ENCODE assay signal across 18 cellular contexts in genomic region chr4:148849581-148849980, GRCh38.
DNase-seq lines count a peak whose midpoint lies in the region; ATAC-seq, FAIRE-seq and TF ChIP-seq lines count a peak whose summit lies in the region.
"Had no signal": no experiment of that assay in that cellular context is flagged by ENCODE, and none has a peak within 500 bp of the region (broad histone marks: within the 10 kb centered on the region; RNA-seq: fewer than 3 reads in every experiment).

No MANE protein-coding gene starts in this region.

- H3K36me3 Mint-ChIP-seq in GM23338 (ENCODE audit: low read depth) = no peaks in the 10 kb centered on the region

- H3K4me1 Mint-ChIP-seq in GM23338 = peaks cover 3% of the 10 kb centered on the region; the same call in 2 of the 3 replicates

- H3K4me1 ChIP-seq in GM23338 (ENCODE audit: insufficient read depth) = peaks cover 11% of the 10 kb centered on the region; the same call in 1 of the 2 replicates
- 0 out of 7 replicates have a peak, but pooled peaks cover 0 to 2% (median 0%) of the 10 kb centered on the region in 4 experiments for H3K4me1 ChIP-seq in H1 (replicated peaks in 1 of 4; ENCODE audit: control insufficient read depth in 3 of 4, insufficient read depth in 4 of 4, low read length in 3 of 4)
- no peaks in the 10 kb centered on the region for H3K4me1 ChIP-seq in lower lobe of right lung
- peaks cover 0 to 33% (median 12%) of the 10 kb centered on the region in 4 donors for H3K4me1 ChIP-seq in stomach
- H3K4me1 ChIP-seq: A549 had no signal

- H2AFZ ChIP-seq in GM23338 (peak overlapping the region; percentile 39; the same call in 1 of the 2 replicates), H1 (ENCODE audit: low read length) (no peak overlapping the region)
- H2AFZ ChIP-seq: PC-9 had no signal

- H3K79me1 ChIP-seq in H1 (ENCODE audit: low read depth, low read length) = no peaks in the 10 kb centered on the region

- H3K9me3 Mint-ChIP-seq in GM23338 = peaks cover 2% of the 10 kb centered on the region; the same call in 1 of the 3 replicates
- H3K9me3 Mint-ChIP-seq: CD4-positive, alpha-beta T cell had no signal

- TF ChIP-seq EP300 in H1 (IDR thresholded peaks at IDR 0.05; ENCODE audit: borderline replicate concordance in 1 of 2, low read depth in 2 of 2, low read length in 2 of 2) = no peak
- TF ChIP-seq EP300 in stomach (IDR thresholded peaks at IDR 0.05) = no peak

- H3K9me2 ChIP-seq in GM23338 (ENCODE audit: insufficient read depth) = 0 out of 2 replicates have a peak, but pooled peaks cover 4% of the 10 kb centered on the region

- H2BK5ac ChIP-seq in H1 (ENCODE audit: low read depth, low read length) = no peak overlapping the region

- H4K91ac ChIP-seq in H1 (replicated peaks; ENCODE audit: insufficient read length, low read length) = no peak overlapping the region

- H3K56ac ChIP-seq in H1 (replicated peaks; ENCODE audit: insufficient read length, low read depth, low read length) = no peak overlapping the region

- H3K4me3 Mint-ChIP-seq in GM23338 = no peak overlapping the region
- H3K4me3 Mint-ChIP-seq: CD4-positive, alpha-beta T cell had no signal

- ATAC-seq in GM23338 (no peak), lower lobe of right lung (peak; percentile 12 to 44), GM21447 (IDR thresholded peaks at IDR 0.05; ENCODE audit: unreplicated experiment) (no peak)
- ATAC-seq: A549 had no signal

- H3K4me2 ChIP-seq in GM23338 = no peak overlapping the region
- no peak overlapping the region for H3K4me2 ChIP-seq in H1 (ENCODE audit: insufficient read depth in 1 of 2, low read depth in 2 of 2, low read length in 2 of 2)
- H3K4me2 ChIP-seq: A549, PC-9 had no signal

- no peak overlapping the region for H3K9ac ChIP-seq in H1 (replicated peaks in 1 of 4; ENCODE audit: extremely low read depth in 1 of 4, low read depth in 3 of 4, low read length in 3 of 4)

- TF ChIP-seq CTCF in GM23338 (conservative IDR thresholded peaks at IDR 0.05; ENCODE audit: low read depth in 2 of 2) = no peak
- no peak for TF ChIP-seq CTCF in H1 (IDR thresholded peaks at IDR 0.05; ENCODE audit: control extremely low read depth in 1 of 3, insufficient read depth in 1 of 3, low read depth in 1 of 3, low read length in 3 of 3)
- TF ChIP-seq CTCF in lower lobe of right lung (IDR thresholded peaks at IDR 0.05) = no peak
- no peak for TF ChIP-seq CTCF in stomach (IDR thresholded peaks at IDR 0.05)

- H3K4ac ChIP-seq in H1 (replicated peaks; ENCODE audit: insufficient read length, low read depth, low read length) = no peak overlapping the region

- H2BK15ac ChIP-seq in H1 (ENCODE audit: low read length) = no peak overlapping the region

- no peak for FAIRE-seq in H1 (lab: Jason Lieb, UNC)
- FAIRE-seq: A549 had no signal

- no peak for TF ChIP-seq RAD21 in H1 (IDR thresholded peaks at IDR 0.05 in 1 of 2, conservative IDR thresholded peaks at IDR 0.05 in 1 of 2; ENCODE audit: low read depth in 2 of 2, low read length in 2 of 2)

- H3K79me2 ChIP-seq in GM23338 (replicated peaks; ENCODE audit: insufficient read depth) = no peaks in the 10 kb centered on the region
- no peaks in the 10 kb centered on the region for H3K79me2 ChIP-seq in H1 (ENCODE audit: control insufficient read depth in 1 of 2, insufficient read depth in 2 of 2, low read length in 2 of 2)

- H2AK5ac ChIP-seq in H1 (ENCODE audit: low read depth, low read length) = no peak overlapping the region

- DNase-seq in GM23338 (ENCODE audit: low spot score) (no peak), H1 (ENCODE audit: low read depth in 1 of 2, low spot score in 2 of 2) (no peak), lower lobe of right lung (no peak), stomach (no peak), H7 (no peak), hepatic stellate cell (ENCODE audit: low spot score) (no peak)
- DNase-seq: Calu3; CD4-positive, alpha-beta T cell; GF-D8; GOT3; KG1; MV-4-11; NCI-H187; NCI-H2227 treated with DMSO at 0.1 percent for 48 hours; NCI-H510A treated with DMSO at 0.1 percent for 48 hours; PC-9 had no signal

- no peak overlapping the region for H2BK120ac ChIP-seq in H1 (replicated peaks; ENCODE audit: low read depth, low read length)

- TF ChIP-seq POLR2A in H1 (IDR thresholded peaks at IDR 0.05; ENCODE audit: control extremely low read depth in 1 of 2, low read depth in 2 of 2, low read length in 2 of 2) = no peak
- no peak for TF ChIP-seq POLR2A in stomach (IDR thresholded peaks at IDR 0.05)

- CTCF ChIA-PET in H1 (lab: Charles Lee; ENCODE audit: partially characterized antibody) = interaction anchor here (0.7 to 1.7 kb wide), 2 partner anchors 10 to 16 kb away, joined by 3 to 4 read pairs; no protein-coding TSS in a partner anchor

- no peak overlapping the region for H3K23ac ChIP-seq in H1 (ENCODE audit: insufficient read length)

- H3K27ac ChIP-seq in GM23338 (ENCODE audit: low read depth) = no peak overlapping the region
- no peak overlapping the region for H3K27ac ChIP-seq in H1 (ENCODE audit: low read depth, low read length)
- H3K27ac ChIP-seq in lower lobe of right lung = no peak overlapping the region
- peak overlapping the region in 4 of 5 donors; percentile 63 to 73 (median 68) for H3K27ac ChIP-seq in stomach
- H3K27ac ChIP-seq: A549, PC-9 had no signal

- H3K23me2 ChIP-seq in H1 (ENCODE audit: low read depth, low read length) = peaks cover 2% of the 10 kb centered on the region; the same call in 1 of the 2 replicates

- WGBS in H1 (ENCODE audit: extremely low coverage in 1 of 2, insufficient coverage in 1 of 2, insufficient read length in 1 of 2, insufficient replicate concordance in 2 of 2, low coverage in 1 of 2, low lambda C conversion rate in 2 of 2, missing lambda C conversion rate in 1 of 2), 2 experiments = 100% methylated on average over 2 of the region's 2 CpGs; no CpG with 5 or more reads in 1 of the 2 experiments
- WGBS in stomach, 5 donors = 86 to 91% (median 89%) methylated on average over 2 of the region's 2 CpGs

- no peak overlapping the region for H4K5ac ChIP-seq in H1 (ENCODE audit: insufficient read length, low read depth, low read length)

- no peaks in the 10 kb centered on the region for H3F3A ChIP-seq in GM23338 (replicated peaks; ENCODE audit: low read depth)

- H2BK20ac ChIP-seq in H1 (ENCODE audit: low read length) = peak overlapping the region; percentile 26; the same call in 1 of the 2 replicates

- H3K36me3 ChIP-seq in GM23338 (ENCODE audit: insufficient read depth) (no peaks in the 10 kb centered on the region), H1 (ENCODE audit: control insufficient read depth in 2 of 4, insufficient read depth in 4 of 4, low read length in 3 of 4) (no peaks in the 10 kb centered on the region), lower lobe of right lung (no peaks in the 10 kb centered on the region), stomach (no peaks in the 10 kb centered on the region), H7 (replicated peaks; ENCODE audit: control insufficient read depth, insufficient read depth, low read length) (no peaks in the 10 kb centered on the region)

- H3K9me3 ChIP-seq in H1 (ENCODE audit: insufficient read depth in 2 of 2, low read depth in 1 of 2, low read length in 1 of 2) (no peaks in the 10 kb centered on the region), lower lobe of right lung (no peaks in the 10 kb centered on the region), stomach (peaks cover 0 to 3% (median 0%) of the 10 kb centered on the region in 4 donors)
- H3K9me3 ChIP-seq: A549 had no signal

- H4K20me1 ChIP-seq in GM23338 (replicated peaks; ENCODE audit: insufficient read depth) = no peaks in the 10 kb centered on the region
- H4K20me1 ChIP-seq in H1 (replicated peaks in 1 of 2; ENCODE audit: control insufficient read depth in 1 of 2, insufficient read depth in 2 of 2, low read length in 2 of 2) = no peaks in the 10 kb centered on the region

- H3K14ac ChIP-seq in H1 (ENCODE audit: insufficient read length) = no peak overlapping the region

- POLR2A ChIA-PET in H1 (lab: Charles Lee; ENCODE audit: partially characterized antibody) = no interaction called here

- H3K27me3 Mint-ChIP-seq in GM23338 (ENCODE audit: insufficient read depth, low read depth, poor library complexity) = no peaks in the 10 kb centered on the region
- H3K27me3 Mint-ChIP-seq: CD4-positive, alpha-beta T cell had no signal

- H3K27me3 ChIP-seq in GM23338 (ENCODE audit: insufficient read depth) (no peaks in the 10 kb centered on the region), H1 (replicated peaks in 1 of 4; ENCODE audit: control insufficient read depth in 3 of 4, extremely low read depth in 1 of 4, insufficient read depth in 3 of 4, low read length in 3 of 4) (peaks cover 0 to 1% (median 0%) of the 10 kb centered on the region in 4 experiments; a peak in 2 of 7 replicates), lower lobe of right lung (ENCODE audit: low read depth) (no peaks in the 10 kb centered on the region), stomach (no peaks in the 10 kb centered on the region), H7 (ENCODE audit: control insufficient read depth, insufficient read depth, low read length) (no peaks in the 10 kb centered on the region)

- intact Hi-C loops in lower lobe of right lung (cut with DNase I) (no loop called here), stomach (cut with DNase I; ENCODE audit: low total_unique reads) (no loop called here)

- no peak overlapping the region for H3K18ac ChIP-seq in H1 (ENCODE audit: extremely low read depth, low read length)

- no peak overlapping the region for H3K27ac Mint-ChIP-seq in GM23338
- H3K27ac Mint-ChIP-seq: CD4-positive, alpha-beta T cell had no signal

- no peak overlapping the region for H3K4me3 ChIP-seq in GM23338
- no peak overlapping the region for H3K4me3 ChIP-seq in H1 (ENCODE audit: extremely low read depth in 1 of 4, insufficient read depth in 2 of 4, low read depth in 3 of 4, low read length in 4 of 4)
- H3K4me3 ChIP-seq in lower lobe of right lung = no peak overlapping the region
- no peak overlapping the region for H3K4me3 ChIP-seq in stomach
- no peak overlapping the region for H3K4me3 ChIP-seq in H7 (ENCODE audit: insufficient read depth, low read depth, low read length)
- H3K4me3 ChIP-seq: A549, PC-9 had no signal

- H2BK12ac ChIP-seq in H1 (ENCODE audit: low read depth, low read length) = no peak overlapping the region

- H4K8ac ChIP-seq in H1 (ENCODE audit: extremely low read depth, insufficient read depth, low read length) = no peak overlapping the region

TF ChIP-seq in GM23338, 12 proteins besides CTCF, POLR2A, EP300 and RAD21 (continues in another document):
- TF ChIP-seq EZH2 (IDR thresholded peaks at IDR 0.05; ENCODE audit: low read depth, unreplicated experiment) (no peak), ZNF114 (CRISPR knock-in tag; IDR thresholded peaks at IDR 0.05) (no peak)

TF ChIP-seq in H1, 55 proteins besides CTCF, POLR2A, EP300 and RAD21:
- no peak for TF ChIP-seq SP4 (IDR thresholded peaks at IDR 0.05; ENCODE audit: low read length)
- TF ChIP-seq EGR1 (IDR thresholded peaks at IDR 0.05; ENCODE audit: borderline replicate concordance, low read depth, low read length) = no peak
- TF ChIP-seq RNF2 (IDR thresholded peaks at IDR 0.05; ENCODE audit: borderline replicate concordance, low read depth, low read length, missing control alignments, poor library complexity, severe bottlenecking) = no peak
TF ChIP-seq in H1: peak in this region for 0.

Comparison
In these comparisons a context has a peak if more than half of its experiments do, and no peak if none do; other contexts are left out.
1. ATAC-seq: peak in lower lobe of right lung (2 of 2); none in GM23338 (single experiment) and GM21447 (single experiment).
2. H3K27ac ChIP-seq: peak in stomach (4 of 5); none in GM23338 (single experiment), H1 (single experiment) and lower lobe of right lung (single experiment).